8 cellular contexts compared by ENCODE assay signal in the genomic region with DNA sequence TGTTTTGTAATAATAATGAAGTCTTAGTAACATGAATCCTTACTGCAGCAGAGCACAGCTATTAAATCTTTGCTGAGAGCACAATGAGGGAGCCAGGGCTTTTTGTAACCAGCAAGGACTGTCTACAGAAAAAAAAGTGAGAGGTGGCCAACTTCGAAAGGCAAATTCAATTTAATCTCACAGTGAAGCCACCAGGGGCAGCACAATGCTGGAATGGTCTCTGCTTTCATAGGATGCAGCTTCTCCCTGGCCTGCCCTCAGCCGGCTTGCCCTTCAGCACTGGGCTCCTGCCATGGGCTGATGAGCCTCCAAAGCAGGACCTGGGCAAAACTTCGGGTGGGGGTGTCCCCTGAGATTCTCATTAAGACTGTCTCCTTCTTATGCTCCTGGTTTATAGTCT.
A peak's percentile ranks its signal among the peaks of the same experiment; 100 is the strongest.
DNase-seq lines count a peak whose midpoint lies in the region; ATAC-seq, FAIRE-seq and TF ChIP-seq lines count a peak whose summit lies in the region.

No MANE protein-coding gene starts in this region.

- 70 to 82% (median 72%) methylated on average over 3 of the region's 3 CpGs for WGBS in ovary, 3 donors

- FAIRE-seq in bronchial epithelial cell (lab: Jason Lieb, UNC) = no peak

- peaks cover 20% of the 10 kb centered on the region for H3K36me3 Mint-ChIP-seq in nephron (ENCODE audit: low read depth)
- peaks cover 24% of the 10 kb centered on the region for H3K36me3 Mint-ChIP-seq in activated CD4-positive, alpha-beta T cell treated with anti-CD3 and anti-CD28 coated beads, Interleukin-2, amount 10 ng/mL, durations not matched to agents 24 days and 14 days (ENCODE audit: low read depth)

- intact Hi-C loops in activated CD4-positive, alpha-beta T cell treated with anti-CD3 and anti-CD28 coated beads, Interleukin-2, amount 10 ng/mL, durations not matched to agents 24 days and 14 days (cut with micrococcal nuclease) = no loop called here
- intact Hi-C loops in ovary (cut with DNase I) = no loop called here

- H3K9me3 ChIP-seq in ovary = no peaks in the 10 kb centered on the region

- ATAC-seq in GM21423 (IDR thresholded peaks at IDR 0.05; ENCODE audit: unreplicated experiment) (no peak), GM19035 (IDR thresholded peaks at IDR 0.05; ENCODE audit: unreplicated experiment) (no peak)

- no peaks in the 10 kb centered on the region for H3K27me3 Mint-ChIP-seq in nephron (ENCODE audit: low read depth)
- no peaks in the 10 kb centered on the region for H3K27me3 Mint-ChIP-seq in activated CD4-positive, alpha-beta T cell treated with anti-CD3 and anti-CD28 coated beads, Interleukin-2, amount 10 ng/mL, durations not matched to agents 24 days and 14 days

- no peak overlapping the region for H3K27ac ChIP-seq in ovary

- H3K4me3 Mint-ChIP-seq in nephron = no peak overlapping the region
- H3K4me3 Mint-ChIP-seq in activated CD4-positive, alpha-beta T cell treated with anti-CD3 and anti-CD28 coated beads, Interleukin-2, amount 10 ng/mL, durations not matched to agents 24 days and 14 days = no peak overlapping the region

- H3K36me3 ChIP-seq in bronchial epithelial cell (ENCODE audit: control insufficient read depth, insufficient read depth, low read length) = peaks cover 1% of the 10 kb centered on the region
- no peaks in the 10 kb centered on the region for H3K36me3 ChIP-seq in ovary

- no peak overlapping the region for H3K4me3 ChIP-seq in GM12865 (ENCODE audit: low read depth, low read length)
- no peak overlapping the region for H3K4me3 ChIP-seq in bronchial epithelial cell (ENCODE audit: low read depth, low read length)
- H3K4me3 ChIP-seq in ovary = no peak overlapping the region

- DNase-seq in GM12865 (ENCODE audit: low read depth) (peak; percentile 22), NCI-H1436 (lab: John Stamatoyannopoulos, UW) (peak; percentile 41), bronchial epithelial cell (ENCODE audit: low read depth) (no peak), ovary (no peak)
- no peak for DNase-seq in activated CD4-positive, alpha-beta T cell treated with anti-CD3 and anti-CD28 coated beads, Interleukin-2, amount 10 ng/mL, durations not matched to agents 24 days and 14 days

- H3K4me1 ChIP-seq in ovary (ENCODE audit: insufficient read depth) = peaks cover 2% of the 10 kb centered on the region

- H3K4me1 Mint-ChIP-seq in nephron = peaks cover 10% of the 10 kb centered on the region
- peaks cover 31% of the 10 kb centered on the region for H3K4me1 Mint-ChIP-seq in activated CD4-positive, alpha-beta T cell treated with anti-CD3 and anti-CD28 coated beads, Interleukin-2, amount 10 ng/mL, durations not matched to agents 24 days and 14 days

- TF ChIP-seq CTCF in GM12865 (IDR thresholded peaks at IDR 0.05; ENCODE audit: insufficient read depth, low read depth, low read length, missing control alignments) (no peak), bronchial epithelial cell (IDR thresholded peaks at IDR 0.05; ENCODE audit: insufficient read depth, low read length, severe bottlenecking) (peak; percentile 25), nephron (IDR thresholded peaks at IDR 0.05; ENCODE audit: unreplicated experiment in 3 of 3) (peak; percentile 13 to 32 (median 15)), ovary (IDR thresholded peaks at IDR 0.05) (no peak)

- H3K9me3 Mint-ChIP-seq in nephron = no peaks in the 10 kb centered on the region
- no peaks in the 10 kb centered on the region for H3K9me3 Mint-ChIP-seq in activated CD4-positive, alpha-beta T cell treated with anti-CD3 and anti-CD28 coated beads, Interleukin-2, amount 10 ng/mL, durations not matched to agents 24 days and 14 days

- TF ChIP-seq EP300 in ovary (IDR thresholded peaks at IDR 0.05) = no peak

- H3K27me3 ChIP-seq in bronchial epithelial cell (ENCODE audit: control insufficient read depth, insufficient read depth, low read length) = no peaks in the 10 kb centered on the region
- H3K27me3 ChIP-seq in ovary = no peaks in the 10 kb centered on the region

- peak overlapping the region; percentile 4 to 53 (median 14) for H3K27ac Mint-ChIP-seq in nephron
- H3K27ac Mint-ChIP-seq in activated CD4-positive, alpha-beta T cell treated with anti-CD3 and anti-CD28 coated beads, Interleukin-2, amount 10 ng/mL, durations not matched to agents 24 days and 14 days = no peak overlapping the region

- no peak for TF ChIP-seq POLR2A in ovary (IDR thresholded peaks at IDR 0.05)

Comparison
In these comparisons a context has a peak if more than half of its experiments do, and no peak if none do; other contexts are left out.
1. DNase-seq: peak in GM12865 (single experiment) and NCI-H1436 (single experiment); none in bronchial epithelial cell (single experiment), activated CD4-positive, alpha-beta T cell treated with anti-CD3 and anti-CD28 coated beads, Interleukin-2, amount 10 ng/mL, durations not matched to agents 24 days and 14 days (single experiment) and ovary (0 of 5).
2. CTCF ChIP-seq: peak in bronchial epithelial cell (single experiment) and nephron (3 of 3); none in GM12865 (single experiment) and ovary (0 of 3).